ENCODE assay signal across 8 cellular contexts in the genomic region with DNA sequence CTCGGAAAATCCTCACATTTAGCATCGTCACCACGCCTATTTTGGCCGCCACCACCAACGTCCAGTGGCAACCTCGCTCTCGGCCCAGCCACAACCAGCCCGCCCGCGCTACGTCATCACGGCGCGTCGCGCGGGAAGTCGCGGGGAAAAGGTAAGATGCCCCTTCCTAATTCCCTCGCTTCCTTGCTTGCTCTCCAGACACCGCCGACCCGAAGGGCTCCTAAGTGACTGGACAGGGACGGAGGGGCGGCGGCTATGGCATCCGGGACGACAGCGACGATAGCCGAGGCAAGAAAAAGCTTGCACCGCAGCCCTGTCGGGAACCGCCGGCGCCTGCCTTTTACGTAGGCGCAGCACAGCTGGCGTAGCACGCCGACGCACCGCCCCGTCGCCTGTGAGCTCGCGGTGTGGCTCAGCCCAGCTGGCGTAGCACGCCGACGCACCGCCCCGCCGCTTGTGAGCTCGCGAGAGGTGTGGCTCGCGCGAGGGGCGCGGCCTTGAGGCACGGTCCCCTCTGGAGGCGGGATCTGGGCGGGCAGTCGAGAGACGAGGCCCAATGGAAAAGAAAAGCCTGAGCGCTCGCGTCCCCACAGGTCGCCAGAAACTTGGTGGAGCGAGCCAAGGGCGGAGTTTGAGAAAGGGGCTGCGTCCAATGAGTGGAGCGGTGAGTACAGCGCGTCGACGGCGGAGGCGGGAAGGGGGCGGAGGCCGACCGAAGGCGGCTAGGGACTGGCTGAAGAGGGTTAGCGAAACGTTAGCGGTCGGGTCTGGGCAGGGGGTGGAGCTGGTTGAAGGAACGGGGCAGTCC. TPM values are rescaled to one million over a fixed set of nuclear protein-coding genes. Genes with fewer than 3 reads are reported as not detected.
DNase-seq lines count a peak whose midpoint lies in the region; ATAC-seq, FAIRE-seq and TF ChIP-seq lines count a peak whose summit lies in the region.

A gene (plus strand): TSS at position 787 of the 808 bp plus-strand sequence. CDS start 626 bp downstream, outside the sequence.

- H3K79me2 ChIP-seq in OCI-LY7 (ENCODE audit: insufficient read depth, low read depth, low read length) (peaks cover 8% of the 10 kb centered on the region; the same call in 1 of the 2 replicates), endothelial cell of umbilical vein (ENCODE audit: control insufficient read depth, insufficient read depth, low read length) (no peaks in the 10 kb centered on the region)

- no peak for FAIRE-seq in D721Med (lab: Jason Lieb, UNC)
- peak; percentile 100 for FAIRE-seq in endothelial cell of umbilical vein (lab: Jason Lieb, UNC)

- CTCF ChIA-PET in OCI-LY7 (lab: Charles Lee; ENCODE audit: unreplicated experiment) (interaction anchor here (0.5 to 1.0 kb wide), 3 partner anchors 9 to 242 kb away, joined by 3 read pairs; a partner anchor contains a TSS), endothelial cell of umbilical vein (lab: Charles Lee) (interaction anchor here (0.5 to 1.0 kb wide), 2 partner anchors 90 to 157 kb away, joined by 3 read pairs; no protein-coding TSS in a partner anchor)

- H3K4me3 ChIP-seq in OCI-LY7 (ENCODE audit: low read depth, low read length, poor library complexity, severe bottlenecking): peak within 1 kb of the TSS; percentile 77
- H3K4me3 ChIP-seq in endothelial cell of umbilical vein (replicated peaks in 1 of 3; ENCODE audit: insufficient read depth in 1 of 3, low read depth in 1 of 3, low read length in 3 of 3): peak within 1 kb of the TSS; percentile 57 to 75 (median 58)

- H3K9ac ChIP-seq in endothelial cell of umbilical vein (replicated peaks; ENCODE audit: extremely low read depth, insufficient read depth, low read length): peak within 1 kb of the TSS; percentile 94

- H4K20me1 ChIP-seq in OCI-LY7 (ENCODE audit: insufficient read depth, low read length) (no peaks in the 10 kb centered on the region), endothelial cell of umbilical vein (replicated peaks; ENCODE audit: control insufficient read depth, extremely low read depth, insufficient read depth, low read length) (no peaks in the 10 kb centered on the region)

- H3K27ac ChIP-seq in OCI-LY7 (ENCODE audit: low read depth, low read length, poor library complexity, severe bottlenecking): peak within 1 kb of the TSS; percentile 86
- H3K27ac ChIP-seq in endothelial cell of umbilical vein (ENCODE audit: insufficient read depth, low read depth, low read length): peak within 1 kb of the TSS; percentile 87

- H3K27me3 ChIP-seq in endothelial cell of umbilical vein (ENCODE audit: control insufficient read depth in 2 of 2, insufficient read depth in 2 of 2, low read length in 2 of 2): no peaks in the 10 kb centered on the region

- TF ChIP-seq POLR2A in endothelial cell of umbilical vein (IDR thresholded peaks at IDR 0.05; ENCODE audit: low read depth, low read length): no peak

- dilution Hi-C loops in endothelial cell of umbilical vein (cut with MboI; ENCODE audit: extremely low pct_ligation_motif_present, low sequenced_read_pairs): no loop called here

- H2AFZ ChIP-seq in OCI-LY7 (ENCODE audit: low read length) (peak within 1 kb of the TSS; percentile 69; the same call in 1 of the 2 replicates), endothelial cell of umbilical vein (ENCODE audit: low read depth, low read length) (peak within 1 kb of the TSS; percentile 80)

- H3K9me3 ChIP-seq in OCI-LY7 (ENCODE audit: low read length) (no peaks in the 10 kb centered on the region), endothelial cell of umbilical vein (replicated peaks; ENCODE audit: control insufficient read depth, insufficient read depth, low read length) (no peaks in the 10 kb centered on the region)

- TF ChIP-seq CTCF in D721Med (IDR thresholded peaks at IDR 0.05; ENCODE audit: insufficient read depth, missing control alignments) (no peak), OCI-LY7 (conservative IDR thresholded peaks at IDR 0.05; ENCODE audit: low read length) (no peak), endothelial cell of umbilical vein (IDR thresholded peaks at IDR 0.05; ENCODE audit: extremely low read depth in 1 of 2, insufficient read depth in 1 of 2, low read depth in 1 of 2, low read length in 2 of 2) (no peak)

- DNase-seq in D721Med (ENCODE audit: insufficient read length, low spot score) (peak; percentile 52), HuH-7.5 (ENCODE audit: low spot score) (peak; percentile 85), OCI-LY7 (ENCODE audit: low spot score) (peak; percentile 98), activated T-cell treated with anti-CD3 and anti-CD28 coated beads for 24 hours (ENCODE audit: low read depth) (peak; percentile 91), endothelial cell of umbilical vein (ENCODE audit: low read depth, low spot score) (peak; percentile 99), middle frontal gyrus (ENCODE audit: extremely low spot score, low spot score) (peak; percentile 93)
- DNase-seq in stimulated activated CD8-positive, alpha-beta memory T cell treated with anti-CD3 and anti-CD28 coated beads, Interleukin-2, amount 100 ng/mL, for 48 hours (ENCODE audit: low read depth in 2 of 2): peak; percentile 88

- POLR2A ChIA-PET in OCI-LY7 (lab: Charles Lee) (interaction anchor here (0.7 to 1.5 kb wide), 3 partner anchors 25 to 153 kb away, joined by 3 to 4 read pairs (median 3); no protein-coding TSS in a partner anchor), endothelial cell of umbilical vein (lab: Charles Lee) (interaction anchor here (1.0 kb wide), 1 partner anchor 64 kb away, joined by 5 read pairs; no protein-coding TSS in a partner anchor)

- intact Hi-C loops in OCI-LY7 (cut with micrococcal nuclease; ENCODE audit: unreplicated experiment): loop anchor here (2.0 to 10.0 kb wide), 3 partner anchors 64 to 125 kb away; a partner anchor contains a TSS
- intact Hi-C loops in endothelial cell of umbilical vein (cut with micrococcal nuclease): loop anchor here (1.0 to 2.0 kb wide), 6 partner anchors 64 to 322 kb away; a partner anchor contains a TSS

- peak; percentile 89 for ATAC-seq in GM21526 (IDR thresholded peaks at IDR 0.05; ENCODE audit: low FRiP score, unreplicated experiment)

- no TSS peak for BruUV-seq in OCI-LY7 (replicated peaks; lab: Mats Ljungman, UMichigan)
- no TSS peak for BruUV-seq in endothelial cell of umbilical vein (replicated peaks; lab: Mats Ljungman, UMichigan)

- H3K4me1 ChIP-seq in OCI-LY7 (ENCODE audit: insufficient read depth, low read length, poor library complexity, severe bottlenecking) (peaks cover 18% of the 10 kb centered on the region), endothelial cell of umbilical vein (ENCODE audit: control insufficient read depth, extremely low read depth, insufficient read depth, low read length) (peaks cover 4% of the 10 kb centered on the region)

- peak within 1 kb of the TSS; percentile 97 for H3K4me2 ChIP-seq in OCI-LY7 (ENCODE audit: low read length)
- peak within 1 kb of the TSS; percentile 62 for H3K4me2 ChIP-seq in endothelial cell of umbilical vein (ENCODE audit: insufficient read depth, low read length)

- H3K9me2 ChIP-seq in OCI-LY7 (ENCODE audit: insufficient read depth, low read length): no peaks in the 10 kb centered on the region

- H3K9me1 ChIP-seq in endothelial cell of umbilical vein (replicated peaks; ENCODE audit: control insufficient read depth, extremely low read depth, insufficient read depth, low read length): no peaks in the 10 kb centered on the region

- H3K36me3 ChIP-seq in OCI-LY7 (ENCODE audit: insufficient read depth, low read length) (peaks cover 14% of the 10 kb centered on the region), endothelial cell of umbilical vein (ENCODE audit: control insufficient read depth in 2 of 2, extremely low read depth in 1 of 2, insufficient read depth in 2 of 2, low read length in 2 of 2) (no peaks in the 10 kb centered on the region)

TF ChIP-seq in endothelial cell of umbilical vein, 7 proteins besides CTCF, POLR2A, EP300 and RAD21:
- no peak for TF ChIP-seq GATA2 (IDR thresholded peaks at IDR 0.05; ENCODE audit: insufficient read depth, insufficient read length, low read depth, low read length)
- no peak for TF ChIP-seq FOS (IDR thresholded peaks at IDR 0.05; ENCODE audit: borderline replicate concordance, insufficient read depth, low read length)
- no peak for TF ChIP-seq JUN (IDR thresholded peaks at IDR 0.05; ENCODE audit: borderline replicate concordance, insufficient read depth, insufficient read length, low read depth)
- TF ChIP-seq EZH2 (IDR thresholded peaks at IDR 0.05; ENCODE audit: borderline replicate concordance, low read depth, low read length, severe bottlenecking): no peak
- no peak for TF ChIP-seq POLR2AphosphoS5 (IDR thresholded peaks at IDR 0.05; ENCODE audit: insufficient read depth, low read depth, low read length)
- TF ChIP-seq MYC (IDR thresholded peaks at IDR 0.05; ENCODE audit: low read depth, low read length): no peak
- TF ChIP-seq, protein P1, sequence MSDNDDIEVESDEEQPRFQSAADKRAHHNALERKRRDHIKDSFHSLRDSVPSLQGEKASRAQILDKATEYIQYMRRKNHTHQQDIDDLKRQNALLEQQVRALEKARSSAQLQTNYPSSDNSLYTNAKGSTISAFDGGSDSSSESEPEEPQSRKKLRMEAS (IDR thresholded peaks at IDR 0.05; ENCODE audit: insufficient read depth, insufficient read length): no peak

RNA-seq across cellular contexts. Expression of the gene that starts here (rescaled TPM):
- total RNA-seq in OCI-LY7 (2014; rRNA removed; shearing (Covaris generic)): 62.0 and 73.6 TPM in 2 replicates
- total RNA-seq in OCI-LY7 (2022) (108 and 121 TPM in 2 replicates), endothelial cell of umbilical vein (58.4 and 65.7 TPM in 2 replicates)
- polyA plus RNA-seq in endothelial cell of umbilical vein: 43.7 and 49.3 TPM in 2 replicates
- 22.4 and 22.6 TPM in 2 replicates for polyA plus RNA-seq in endothelial cell of umbilical vein (2011; cell fraction: cytosol; rRNA removed)
- 271 and 309 TPM in 2 replicates for polyA plus RNA-seq in endothelial cell of umbilical vein (2011; cell fraction: nucleus; rRNA removed)
- 36.8 and 47.7 TPM in 2 replicates for polyA plus RNA-seq in endothelial cell of umbilical vein (2012)
- polyA minus RNA-seq in endothelial cell of umbilical vein: 48.6 and 68.9 TPM in 2 replicates
- 21.3 TPM for polyA minus RNA-seq in endothelial cell of umbilical vein (2011; cell fraction: cytosol; rRNA and poly(A)+ RNA removed)
- polyA minus RNA-seq in endothelial cell of umbilical vein (2011; cell fraction: nucleus; rRNA and poly(A)+ RNA removed): 48.4 and 57.2 TPM in 2 replicates

Comparison
In these comparisons a context has a peak if more than half of its experiments do, and no peak if none do; other contexts are left out.
1. Peak in every context shown above with its lines: DNase-seq, ATAC-seq, H3K4me3 ChIP-seq and H3K27ac ChIP-seq.